10 cellular contexts compared by ENCODE assay signal in genomic region chr22:46528121-46528610, GRCh38. TPM values are rescaled to one million over a fixed set of nuclear protein-coding genes. Genes with fewer than 3 reads are reported as not detected.
DNase-seq lines count a peak whose midpoint lies in the region; TF ChIP-seq lines count a peak whose summit lies in the region.
"Had no signal": no experiment of that assay in that cellular context is flagged by ENCODE, and none has a peak within 500 bp of the region (broad histone marks: within the 10 kb centered on the region; RNA-seq: fewer than 3 reads in every experiment).

No MANE protein-coding gene starts in this region.

- no peaks in the 10 kb centered on the region for H3K9me3 ChIP-seq in neural progenitor cell (ENCODE audit: low read depth)
- H3K9me3 ChIP-seq: neutrophil had no signal

- H3F3A ChIP-seq in neural progenitor cell (ENCODE audit: low read depth): peaks cover 2% of the 10 kb centered on the region

- H3K4me1 Mint-ChIP-seq in brain (peaks cover 54% of the 10 kb centered on the region), neural crest cell (peaks cover 24% of the 10 kb centered on the region), neural progenitor cell (peaks cover 49% of the 10 kb centered on the region)

- no peak for TF ChIP-seq CTCF in brain (conservative IDR thresholded peaks at IDR 0.05)
- TF ChIP-seq CTCF in neural crest cell (conservative IDR thresholded peaks at IDR 0.05): no peak
- no peak for TF ChIP-seq CTCF in GM10266 (IDR thresholded peaks at IDR 0.05; ENCODE audit: control insufficient read depth, insufficient read depth, low read depth, missing control alignments)
- no peak for TF ChIP-seq CTCF in GM13976 (IDR thresholded peaks at IDR 0.05; ENCODE audit: borderline replicate concordance, control extremely low read depth, extremely low read depth, insufficient read depth, missing control alignments)
- TF ChIP-seq CTCF in neural progenitor cell (IDR thresholded peaks at IDR 0.05): no peak

- H4K20me1 ChIP-seq in neural progenitor cell (ENCODE audit: low read depth): peaks cover 31% of the 10 kb centered on the region

- H3K27me3 Mint-ChIP-seq in brain: peaks cover 18% of the 10 kb centered on the region
- peaks cover 51% of the 10 kb centered on the region for H3K27me3 Mint-ChIP-seq in neural crest cell (ENCODE audit: low read depth)
- H3K27me3 Mint-ChIP-seq in neural progenitor cell (ENCODE audit: insufficient read depth, low read depth): peaks cover 10% of the 10 kb centered on the region

- H3K27ac Mint-ChIP-seq in brain (peak overlapping the region in 4 of 5 experiments; percentile 28 to 86 (median 46)), neural crest cell (ENCODE audit: unreplicated experiment) (peak overlapping the region; percentile 13), neural progenitor cell (no peak overlapping the region)

- in situ Hi-C loops in GM13976 (cut with MboI; ENCODE audit: low sequenced_read_pairs, unreplicated experiment): no loop called here

- no peaks in the 10 kb centered on the region for H3K36me3 ChIP-seq in neural progenitor cell
- H3K36me3 ChIP-seq: neutrophil had no signal

- H3K79me2 ChIP-seq in neural progenitor cell (ENCODE audit: low read depth): peaks cover 51% of the 10 kb centered on the region

- peak; percentile 59 for DNase-seq in EH (ENCODE audit: low read depth)
- DNase-seq in MV-4-11 (lab: John Stamatoyannopoulos, UW): peak; percentile 99
- DNase-seq in neural crest cell (ENCODE audit: low read depth, low spot score): no peak
- no peak for DNase-seq in activated gamma-delta T cell treated with Interleukin-2 at 50 U/mL for 16 hours
- DNase-seq in GM10266 (ENCODE audit: extremely low spot score): no peak
- DNase-seq in GM13976 (ENCODE audit: low spot score): no peak
- DNase-seq in neural progenitor cell (ENCODE audit: low spot score): no peak
- DNase-seq: NCI-H2171 had no signal

- no peak overlapping the region for H3K27ac ChIP-seq in neural progenitor cell
- H3K27ac ChIP-seq: neutrophil had no signal

- H2AFZ ChIP-seq in neural progenitor cell (replicated peaks): no peak overlapping the region

- H3K27me3 ChIP-seq in neural progenitor cell: no peaks in the 10 kb centered on the region
- H3K27me3 ChIP-seq: neutrophil had no signal

- H3K9me3 Mint-ChIP-seq in brain (peaks cover 4 to 19% (median 6%) of the 10 kb centered on the region in 5 experiments), neural crest cell (no peaks in the 10 kb centered on the region), neural progenitor cell (peaks cover 12% of the 10 kb centered on the region)

- peaks cover 4% of the 10 kb centered on the region for H3K4me1 ChIP-seq in neural progenitor cell

- no peak overlapping the region for H3K4me3 ChIP-seq in neural progenitor cell

- H3K4me3 Mint-ChIP-seq in brain (peak overlapping the region in 2 of 5 experiments; percentile 6 to 52), neural crest cell (no peak overlapping the region), neural progenitor cell (no peak overlapping the region)

- no peak overlapping the region for H3K9ac ChIP-seq in neural progenitor cell

- H3K36me3 Mint-ChIP-seq in brain (peaks cover 17% of the 10 kb centered on the region), neural crest cell (ENCODE audit: low read depth) (peaks cover 6% of the 10 kb centered on the region), neural progenitor cell (peaks cover 43% of the 10 kb centered on the region)

- H3K4me2 ChIP-seq in neural progenitor cell: no peak overlapping the region

RNA-seq across cellular contexts. Expression of gene CELSR1, which starts 9.3 kb away (rescaled TPM):
- polyA plus RNA-seq in brain (ENCODE audit: insufficient read depth, low read depth, low replicate concordance): 1.5 TPM
- 5.1 and 5.4 TPM in 2 replicates for total RNA-seq in neural crest cell
- total RNA-seq in neural progenitor cell (ENCODE audit: low replicate concordance): 12.3 and 18.0 TPM in 2 replicates

Comparison
In these comparisons a context has a peak if more than half of its experiments do, and no peak if none do; other contexts are left out.
1. DNase-seq: peak in EH (single experiment) and MV-4-11 (single experiment); none in neural crest cell (single experiment), activated gamma-delta T cell treated with Interleukin-2 at 50 U/mL for 16 hours (single experiment), GM10266 (single experiment), GM13976 (single experiment) and neural progenitor cell (single experiment).